2 cellular contexts compared by ENCODE assay signal in the genomic region with DNA sequence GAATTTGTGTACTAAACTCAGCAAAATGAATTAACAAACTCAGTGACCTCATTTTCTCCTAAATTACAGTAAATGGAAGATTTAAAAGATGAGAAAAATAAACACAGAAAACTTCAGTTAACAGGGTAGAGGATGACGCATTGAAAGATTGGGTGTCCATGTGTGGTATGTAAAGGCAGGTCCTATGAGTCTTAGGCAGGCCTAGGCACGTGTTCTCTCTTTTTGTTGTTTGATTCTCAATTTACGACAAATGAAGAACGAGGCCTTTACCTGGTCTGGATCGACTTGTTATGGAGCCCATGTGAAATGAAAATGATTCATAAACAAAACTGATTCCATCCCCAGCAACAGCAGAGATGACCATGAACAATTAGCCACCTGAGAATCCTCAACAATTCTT. TPM values are rescaled to one million over a fixed set of nuclear protein-coding genes. Genes with fewer than 3 reads are reported as not detected.
"Had no signal": no experiment of that assay in that cellular context is flagged by ENCODE, and none has a peak within 500 bp of the region (broad histone marks: within the 10 kb centered on the region; RNA-seq: fewer than 3 reads in every experiment).

No MANE protein-coding gene starts in this region.

RNA-seq across cellular contexts. Expression of a gene that starts 37.2 kb away (rescaled TPM):
- total RNA-seq: Peyer's patch, SJSA1 had no signal
